ENCODE assay signal across 9 cellular contexts in the genomic region with DNA sequence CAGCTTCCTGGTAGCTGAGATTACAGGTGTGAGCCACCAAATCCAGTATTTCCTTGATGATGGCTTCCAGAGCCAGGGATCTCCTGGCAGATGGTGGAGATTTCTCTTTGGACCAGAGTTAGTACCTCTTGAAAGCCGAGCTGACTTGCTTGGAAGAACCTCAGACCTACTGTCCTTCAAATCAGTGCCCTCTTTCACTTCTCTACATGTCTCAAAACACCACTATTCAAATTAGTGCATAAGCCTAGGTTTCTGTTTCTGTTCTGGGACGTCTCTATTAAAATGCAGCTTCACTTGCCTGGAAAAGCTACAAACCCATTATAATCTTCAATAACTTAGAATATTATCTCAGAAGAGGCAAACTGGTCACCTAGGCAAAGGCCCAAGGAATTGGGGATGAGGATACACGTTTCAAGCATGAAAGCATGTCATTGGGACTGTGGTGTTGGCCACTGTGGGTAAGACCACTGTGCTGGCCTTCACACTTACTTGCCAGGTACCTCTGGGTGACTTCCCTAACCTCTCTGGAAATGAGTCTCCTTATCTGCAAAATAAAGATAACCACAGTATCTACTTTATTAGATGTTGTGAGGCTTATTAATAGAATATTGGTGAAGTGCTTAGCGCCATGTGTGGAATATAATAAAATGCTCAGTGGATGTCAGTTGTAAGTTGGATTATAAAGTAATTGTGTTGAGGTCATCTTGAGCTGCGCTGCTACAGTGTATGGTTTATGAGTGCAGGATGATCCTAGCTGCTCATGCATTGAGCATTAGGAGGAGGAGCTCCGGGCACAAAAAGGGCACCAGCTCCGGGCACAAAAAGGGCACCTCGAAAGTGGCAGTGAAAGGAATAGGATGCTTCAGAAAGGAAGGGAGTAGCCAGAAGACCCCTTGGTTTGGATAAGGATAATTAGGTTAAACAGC.
DNase-seq lines count a peak whose midpoint lies in the region; ATAC-seq and TF ChIP-seq lines count a peak whose summit lies in the region.
"Had no signal": no experiment of that assay in that cellular context is flagged by ENCODE, and none has a peak within 500 bp of the region (broad histone marks: within the 10 kb centered on the region; RNA-seq: fewer than 3 reads in every experiment).

No MANE protein-coding gene starts in this region.

- H3K4me3 Mint-ChIP-seq in activated CD4-positive, alpha-beta T cell treated with anti-CD3 and anti-CD28 coated beads, Interleukin-2, amount 10 ng/mL, durations not matched to agents 7 days and 5 days = no peak overlapping the region
- peak overlapping the region; percentile 5 for H3K4me3 Mint-ChIP-seq in activated CD4-positive, alpha-beta memory T cell treated with anti-CD3 and anti-CD28 coated beads for 36 hours
- peak overlapping the region in 1 of 2 donors; percentile 27 for H3K4me3 Mint-ChIP-seq in stimulated activated naive CD8-positive, alpha-beta T cell treated with anti-CD3 and anti-CD28 coated beads, Interleukin-15, amount 100 ng/mL, for 72 hours
- no peak overlapping the region for H3K4me3 Mint-ChIP-seq in endothelial cell (ENCODE audit: unreplicated experiment)

- no peaks in the 10 kb centered on the region for H3K9me3 Mint-ChIP-seq in activated CD4-positive, alpha-beta T cell treated with anti-CD3 and anti-CD28 coated beads, Interleukin-2, amount 10 ng/mL, durations not matched to agents 7 days and 5 days
- peaks cover 4% of the 10 kb centered on the region for H3K9me3 Mint-ChIP-seq in activated CD4-positive, alpha-beta memory T cell treated with anti-CD3 and anti-CD28 coated beads for 36 hours
- H3K9me3 Mint-ChIP-seq in stimulated activated naive CD8-positive, alpha-beta T cell treated with anti-CD3 and anti-CD28 coated beads, Interleukin-15, amount 100 ng/mL, for 72 hours = no peaks in the 10 kb centered on the region
- no peaks in the 10 kb centered on the region for H3K9me3 Mint-ChIP-seq in endothelial cell (ENCODE audit: unreplicated experiment)

- peak overlapping the region; percentile 70 for H3K27ac Mint-ChIP-seq in activated CD4-positive, alpha-beta T cell treated with anti-CD3 and anti-CD28 coated beads, Interleukin-2, amount 10 ng/mL, durations not matched to agents 7 days and 5 days
- H3K27ac Mint-ChIP-seq in activated CD4-positive, alpha-beta memory T cell treated with anti-CD3 and anti-CD28 coated beads for 36 hours = peak overlapping the region; percentile 51
- H3K27ac Mint-ChIP-seq in stimulated activated naive CD8-positive, alpha-beta T cell treated with anti-CD3 and anti-CD28 coated beads, Interleukin-15, amount 100 ng/mL, for 72 hours = peak overlapping the region in 1 of 2 donors; percentile 38
- no peak overlapping the region for H3K27ac Mint-ChIP-seq in endothelial cell (ENCODE audit: unreplicated experiment)

- H3K27me3 Mint-ChIP-seq in activated CD4-positive, alpha-beta T cell treated with anti-CD3 and anti-CD28 coated beads, Interleukin-2, amount 10 ng/mL, durations not matched to agents 7 days and 5 days = no peaks in the 10 kb centered on the region
- no peaks in the 10 kb centered on the region for H3K27me3 Mint-ChIP-seq in activated CD4-positive, alpha-beta memory T cell treated with anti-CD3 and anti-CD28 coated beads for 36 hours
- H3K27me3 Mint-ChIP-seq in stimulated activated naive CD8-positive, alpha-beta T cell treated with anti-CD3 and anti-CD28 coated beads, Interleukin-15, amount 100 ng/mL, for 72 hours = no peaks in the 10 kb centered on the region
- H3K27me3 Mint-ChIP-seq in endothelial cell (ENCODE audit: unreplicated experiment) = no peaks in the 10 kb centered on the region

- H3K4me1 Mint-ChIP-seq in activated CD4-positive, alpha-beta T cell treated with anti-CD3 and anti-CD28 coated beads, Interleukin-2, amount 10 ng/mL, durations not matched to agents 7 days and 5 days = peaks cover 77% of the 10 kb centered on the region
- peaks cover 81% of the 10 kb centered on the region for H3K4me1 Mint-ChIP-seq in activated CD4-positive, alpha-beta memory T cell treated with anti-CD3 and anti-CD28 coated beads for 36 hours (ENCODE audit: low read depth)
- H3K4me1 Mint-ChIP-seq in stimulated activated naive CD8-positive, alpha-beta T cell treated with anti-CD3 and anti-CD28 coated beads, Interleukin-15, amount 100 ng/mL, for 72 hours = peaks cover 91% of the 10 kb centered on the region
- H3K4me1 Mint-ChIP-seq in endothelial cell (ENCODE audit: unreplicated experiment) = no peaks in the 10 kb centered on the region

- CTCF ChIA-PET in activated CD4-positive, alpha-beta T cell treated with anti-CD3 and anti-CD28 coated beads, Interleukin-2, amount 10 ng/mL, durations not matched to agents 7 days and 5 days (lab: Charles Lee) = interaction anchor here (0.7 to 1.6 kb wide), 5 partner anchors 9 to 230 kb away, joined by 3 to 6 read pairs (median 3); no protein-coding TSS in a partner anchor
- CTCF ChIA-PET in activated CD4-positive, alpha-beta memory T cell treated with anti-CD3 and anti-CD28 coated beads for 36 hours (lab: Charles Lee) = interaction anchor here (0.6 to 2.0 kb wide), 4 partner anchors 9 to 30 kb away, joined by 3 to 7 read pairs (median 4); no protein-coding TSS in a partner anchor

- POLR2A ChIA-PET in activated CD4-positive, alpha-beta T cell treated with anti-CD3 and anti-CD28 coated beads, Interleukin-2, amount 10 ng/mL, durations not matched to agents 7 days and 5 days (lab: Charles Lee) = no interaction called here
- POLR2A ChIA-PET in activated CD4-positive, alpha-beta memory T cell treated with anti-CD3 and anti-CD28 coated beads for 36 hours (lab: Charles Lee) = interaction anchor here (1.3 to 1.6 kb wide), 4 partner anchors 15 to 1013 kb away, joined by 3 to 8 read pairs (median 4); partner anchors contain the start of gene WDFY1

- peaks cover 67% of the 10 kb centered on the region for H3K36me3 Mint-ChIP-seq in activated CD4-positive, alpha-beta T cell treated with anti-CD3 and anti-CD28 coated beads, Interleukin-2, amount 10 ng/mL, durations not matched to agents 7 days and 5 days (ENCODE audit: low read depth)
- H3K36me3 Mint-ChIP-seq in activated CD4-positive, alpha-beta memory T cell treated with anti-CD3 and anti-CD28 coated beads for 36 hours = peaks cover 15% of the 10 kb centered on the region
- H3K36me3 Mint-ChIP-seq in endothelial cell (ENCODE audit: low read depth, unreplicated experiment) = no peaks in the 10 kb centered on the region

- peak; percentile 91 for ATAC-seq in HG02852 (IDR thresholded peaks at IDR 0.05; ENCODE audit: unreplicated experiment)
- ATAC-seq in stimulated activated naive CD8-positive, alpha-beta T cell treated with anti-CD3 and anti-CD28 coated beads, Interleukin-15, amount 100 ng/mL, for 72 hours = peak; percentile 83

- DNase-seq in activated CD4-positive, alpha-beta T cell treated with anti-CD3 and anti-CD28 coated beads, Interleukin-2, amount 10 ng/mL, durations not matched to agents 7 days and 5 days = no peak
- DNase-seq in activated CD4-positive, alpha-beta T cell treated with anti-CD3 and anti-CD28 coated beads, Interleukin-2, amount 50 U/mL, for 4 hours = no peak
- DNase-seq in activated CD4-positive, alpha-beta memory T cell treated with anti-CD3 and anti-CD28 coated beads for 36 hours = no peak
- DNase-seq in stimulated activated naive CD8-positive, alpha-beta T cell treated with anti-CD3 and anti-CD28 coated beads, Interleukin-15, amount 100 ng/mL, for 72 hours = no peak
- DNase-seq in NK-92 (lab: John Stamatoyannopoulos, UW; ENCODE audit: unreplicated experiment) (no peak), erythroblast (lab: John Stamatoyannopoulos, UW) (no peak), endothelial cell (ENCODE audit: low spot score) (no peak)
- DNase-seq: amniotic stem cell had no signal

- intact Hi-C loops in activated CD4-positive, alpha-beta memory T cell treated with anti-CD3 and anti-CD28 coated beads for 36 hours (cut with micrococcal nuclease) = loop anchor here (1.0 kb wide), 3 partner anchors 11 to 32 kb away; no protein-coding TSS in a partner anchor

- no peak for TF ChIP-seq CTCF in endothelial cell (IDR thresholded peaks at IDR 0.05; ENCODE audit: unreplicated experiment)

- TF ChIP-seq POLR2A in erythroblast (IDR thresholded peaks at IDR 0.05; ENCODE audit: low read length) = no peak
